8 cellular contexts compared by ENCODE assay signal in the genomic region with DNA sequence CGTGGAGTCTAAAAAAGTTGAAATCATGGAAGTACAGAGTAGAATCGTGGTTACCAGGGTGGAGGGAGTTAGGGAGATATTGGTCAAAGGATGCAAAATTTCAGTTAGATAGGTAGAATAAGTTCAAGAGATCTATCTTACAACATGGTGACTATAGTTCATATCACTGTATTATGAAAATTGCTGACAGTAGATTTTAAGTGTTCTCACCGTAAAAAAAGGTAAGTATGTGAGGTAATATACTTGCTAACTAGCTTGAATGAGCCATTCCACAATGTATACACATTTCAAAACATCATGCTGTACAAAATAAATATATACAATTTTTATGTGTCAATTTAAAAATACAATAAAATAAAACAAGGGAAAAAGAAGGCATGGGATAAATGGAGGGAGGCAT.
"Had no signal": no experiment of that assay in that cellular context is flagged by ENCODE, and none has a peak within 500 bp of the region (broad histone marks: within the 10 kb centered on the region; RNA-seq: fewer than 3 reads in every experiment).

No MANE protein-coding gene starts in this region.

- DNase-seq: GDM1, GF-D8 had no signal

- ATAC-seq: GM12878 had no signal

- H3K4me3 ChIP-seq: GM12878 had no signal

- FAIRE-seq: G401.6, GM12878, GM12891, GM12892, GM18507, GM19239 had no signal
